1 cellular context compared by ENCODE assay signal in the genomic region with DNA sequence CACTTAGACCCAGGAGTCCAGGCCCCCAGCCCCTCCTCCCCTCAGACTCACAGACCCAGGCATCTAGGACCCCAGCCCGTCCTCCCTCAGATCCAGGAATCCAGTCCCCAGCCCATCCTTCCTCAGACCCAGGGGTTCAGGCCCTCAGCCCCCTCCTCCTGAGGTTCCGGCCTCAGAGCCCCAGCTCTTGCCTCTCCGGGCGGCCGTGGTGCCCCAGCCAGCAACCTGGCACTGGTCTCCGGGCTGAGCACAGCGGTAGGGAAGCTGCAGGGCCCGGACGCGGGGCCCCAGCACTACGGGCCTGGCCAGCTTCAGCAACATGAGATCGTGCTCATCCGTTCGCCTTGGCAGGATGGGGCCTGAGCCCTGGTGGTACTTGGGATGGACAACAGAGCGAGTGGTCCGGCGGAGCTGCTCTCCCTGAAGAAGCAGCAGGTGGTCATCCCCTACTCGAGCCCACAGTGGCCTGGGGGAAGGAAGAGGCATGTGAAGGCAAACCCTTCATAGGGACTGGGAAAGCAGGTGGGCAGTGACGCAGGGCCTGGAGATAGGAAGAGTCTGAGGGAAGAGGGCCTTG.
TF ChIP-seq lines count a peak whose summit lies in the region.

No MANE protein-coding gene starts in this region.

TF ChIP-seq in HCT116, 20 proteins besides CTCF, POLR2A, EP300 and RAD21:
- TF ChIP-seq ELF1 (IDR thresholded peaks at IDR 0.05; ENCODE audit: borderline replicate concordance, low read depth) = no peak
- TF ChIP-seq, protein P1, sequence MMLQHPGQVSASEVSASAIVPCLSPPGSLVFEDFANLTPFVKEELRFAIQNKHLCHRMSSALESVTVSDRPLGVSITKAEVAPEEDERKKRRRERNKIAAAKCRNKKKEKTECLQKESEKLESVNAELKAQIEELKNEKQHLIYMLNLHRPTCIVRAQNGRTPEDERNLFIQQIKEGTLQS (IDR thresholded peaks at IDR 0.05) = no peak
- TF ChIP-seq SRF (IDR thresholded peaks at IDR 0.05; ENCODE audit: low read depth) = no peak
- TF ChIP-seq CEBPB (IDR thresholded peaks at IDR 0.05; ENCODE audit: low read depth) = no peak
- no peak for TF ChIP-seq POLR2AphosphoS5 (IDR thresholded peaks at IDR 0.05; ENCODE audit: low read depth, low read length)
- TF ChIP-seq EZH2 (IDR thresholded peaks at IDR 0.05) = no peak
- TF ChIP-seq EGR1 (IDR thresholded peaks at IDR 0.05; ENCODE audit: low read depth) = no peak
- TF ChIP-seq MAX (IDR thresholded peaks at IDR 0.05) = no peak
- TF ChIP-seq ZNF274 (IDR thresholded peaks at IDR 0.05; ENCODE audit: low read depth, low read length) = no peak
